In the genomic region with DNA sequence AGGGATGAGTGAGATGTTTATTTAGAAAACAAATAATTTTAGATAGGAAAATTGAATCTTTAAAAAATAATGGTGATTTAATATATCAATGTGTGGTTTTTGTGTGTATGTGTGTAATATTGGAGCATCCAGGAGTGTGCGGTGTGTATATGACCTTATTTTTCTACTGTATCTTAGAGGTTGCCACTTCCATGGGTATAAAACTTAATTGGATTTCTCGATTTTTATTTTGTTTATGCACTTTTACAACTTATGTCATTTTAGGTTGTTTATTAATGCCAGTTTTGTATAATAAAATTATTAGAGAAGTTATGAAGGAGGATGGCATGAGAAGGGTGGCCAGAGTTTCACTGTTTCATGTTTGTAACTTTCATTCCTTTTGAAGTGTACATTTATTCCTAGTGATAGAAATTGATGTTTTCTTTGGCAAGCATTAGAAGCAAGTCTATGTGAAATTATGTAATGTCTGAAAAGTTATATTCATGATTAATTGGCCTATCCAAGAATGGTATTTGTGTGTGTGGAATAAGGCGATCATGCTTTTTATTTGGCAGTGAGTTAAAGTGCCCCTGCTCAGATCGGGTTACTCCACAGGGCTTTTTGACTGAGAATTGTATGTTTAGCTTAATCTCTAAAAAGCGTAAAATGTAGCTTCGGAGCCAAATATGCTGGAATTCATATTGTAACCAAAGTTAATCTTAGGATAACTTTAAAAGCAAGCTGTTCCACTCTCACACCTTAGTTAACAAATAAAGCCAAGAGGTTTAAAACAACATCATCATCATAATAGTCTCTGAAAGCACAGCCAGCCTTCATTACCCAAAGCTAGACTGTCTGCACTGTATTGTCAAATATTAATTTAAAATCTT, we compare ENCODE assay signal across 16 cellular contexts.
A peak's percentile ranks its signal among the peaks of the same experiment; 100 is the strongest.
DNase-seq lines count a peak whose midpoint lies in the region; ATAC-seq, FAIRE-seq and TF ChIP-seq lines count a peak whose summit lies in the region.
"Had no signal": no experiment of that assay in that cellular context is flagged by ENCODE, and none has a peak within 500 bp of the region (broad histone marks: within the 10 kb centered on the region; RNA-seq: fewer than 3 reads in every experiment).

No MANE protein-coding gene starts in this region.

- no peak for TF ChIP-seq RAD21 in SK-N-SH (IDR thresholded peaks at IDR 0.05; ENCODE audit: low read length)

- H3K9ac ChIP-seq in SK-N-SH, result no peak overlapping the region; the same call in 1 of the 2 replicates

- H3K79me2 ChIP-seq in SK-N-SH (ENCODE audit: insufficient read depth), result peaks cover 71% of the 10 kb centered on the region

- H3K4me3 ChIP-seq in SK-N-SH (ENCODE audit: low read depth in 2 of 2, low read length in 1 of 2), result no peak overlapping the region
- H3K4me3 ChIP-seq in fibroblast of mammary gland (ENCODE audit: control insufficient read depth, low read depth, low read length), result no peak overlapping the region
- H3K4me3 ChIP-seq in pancreas, result peak overlapping the region in 1 of 4 donors; percentile 5
- H3K4me3 ChIP-seq: lower lobe of right lung, ovary had no signal

- intact Hi-C loops in pancreas (cut with DNase I), result no loop called here

- CTCF ChIA-PET in SK-N-SH (lab: Yijun Ruan, JAX), result no interaction called here

- peak; percentile 59 for FAIRE-seq in pancreas (lab: Jason Lieb, UNC)

- H3K27ac ChIP-seq in SK-N-SH (ENCODE audit: low read depth in 2 of 2, low read length in 1 of 2) (peak overlapping the region in 1 of 2 experiments; percentile 77; a peak in 2 of 4 replicates), pancreas (peak overlapping the region in 3 of 4 donors; percentile 2 to 82 (median 77))
- H3K27ac ChIP-seq: lower lobe of right lung, ovary had no signal

- no peaks in the 10 kb centered on the region for H3K9me2 ChIP-seq in SK-N-SH

- H3K36me3 ChIP-seq in SK-N-SH (replicated peaks in 1 of 2; ENCODE audit: control insufficient read depth in 1 of 2, insufficient read depth in 2 of 2, low read length in 1 of 2), result no peaks in the 10 kb centered on the region
- H3K36me3 ChIP-seq in pancreas, result no peaks in the 10 kb centered on the region
- H3K36me3 ChIP-seq: lower lobe of right lung, ovary had no signal

- H3K9me3 ChIP-seq in SK-N-SH (no peaks in the 10 kb centered on the region), pancreas (no peaks in the 10 kb centered on the region)
- H3K9me3 ChIP-seq: lower lobe of right lung, ovary had no signal

- TF ChIP-seq EP300 in SK-N-SH (IDR thresholded peaks at IDR 0.05; ENCODE audit: borderline replicate concordance in 1 of 2, low read depth in 1 of 2, low read length in 1 of 2), result peak in 1 of 2 experiments; percentile 42; a peak in 1 of 4 replicates

- POLR2A ChIA-PET in SK-N-SH (lab: Yijun Ruan, JAX), result no interaction called here

- H2AFZ ChIP-seq in SK-N-SH (ENCODE audit: low read depth), result no peak overlapping the region

- no peak for TF ChIP-seq CTCF in SK-N-SH (IDR thresholded peaks at IDR 0.05)
- TF ChIP-seq CTCF in fibroblast of mammary gland (conservative IDR thresholded peaks at IDR 0.05; ENCODE audit: control insufficient read depth, insufficient read depth, low read depth, low read length), result no peak
- TF ChIP-seq CTCF in pancreas (IDR thresholded peaks at IDR 0.05), result no peak

- WGBS in SK-N-SH (ENCODE audit: low lambda C conversion rate), result 57% methylated on average over 6 of the region's 6 CpGs
- 10 to 14% methylated on average over 6 of the region's 6 CpGs for WGBS in pancreas, 2 donors

- peak overlapping the region; percentile 53 for H3K4me2 ChIP-seq in SK-N-SH

- DNase-seq in G401 (ENCODE audit: low spot score) (peak; percentile 40), SK-N-SH (no peak), fibroblast of mammary gland (ENCODE audit: low read depth) (peak; percentile 37), pancreas (peak in 1 of 6 donors; percentile 39), SHP77 treated with DMSO at 0.1 percent for 48 hours (lab: John Stamatoyannopoulos, UW) (no peak), dermis blood vessel endothelial cell (no peak)
- no peak for DNase-seq in stimulated activated CD8-positive, alpha-beta memory T cell treated with anti-CD3 and anti-CD28 coated beads, Interleukin-4, amount 100 ng/mL, for 48 hours
- DNase-seq in activated naive CD4-positive, alpha-beta T cell treated with Interleukin-2 at 50 U/mL for 16 hours, result no peak
- DNase-seq: activated CD4-positive, alpha-beta T cell treated with anti-CD3 and anti-CD28 coated beads, Interleukin-2, amount 10 ng/mL, durations not matched to agents 7 days and 5 days; activated effector memory CD4-positive, alpha-beta T cell treated with Interleukin-2 at 50 U/mL for 16 hours; glutamatergic neuron; KG1; lower lobe of right lung; NCI-H187 treated with DMSO at 0.1 percent for 48 hours; ovary; stimulated activated CD4-positive, alpha-beta T cell treated with anti-CD3 and anti-CD28 coated beads, Interleukin-2, amount 100 ng/mL, for 48 hours had no signal

- H3K4me1 ChIP-seq in SK-N-SH (ENCODE audit: control insufficient read depth in 1 of 2, insufficient read depth in 2 of 2, low read depth in 1 of 2, low read length in 1 of 2) (peaks cover 6 to 13% of the 10 kb centered on the region in 2 experiments; a peak in 3 of 4 replicates), pancreas (peaks cover 19 to 50% (median 31%) of the 10 kb centered on the region in 3 donors)

- no peaks in the 10 kb centered on the region for H3K27me3 ChIP-seq in SK-N-SH (ENCODE audit: insufficient read depth)
- H3K27me3 ChIP-seq in pancreas, result no peaks in the 10 kb centered on the region
- H3K27me3 ChIP-seq: ovary had no signal

- in situ Hi-C loops in G401 (cut with HindIII; ENCODE audit: low sequenced_read_pairs), result no loop called here

- peak; percentile 71 to 84 (median 78) for ATAC-seq in pancreas

- H4K20me1 ChIP-seq in SK-N-SH (ENCODE audit: insufficient read depth), result peaks cover 28% of the 10 kb centered on the region

- H3F3A ChIP-seq in SK-N-SH (replicated peaks; ENCODE audit: insufficient read depth), result peaks cover 11% of the 10 kb centered on the region

TF ChIP-seq in SK-N-SH, 30 proteins besides CTCF, POLR2A, EP300 and RAD21:
- peak; percentile 33; the same call in 1 of the 2 replicates for TF ChIP-seq TEAD4 (IDR thresholded peaks at IDR 0.05; ENCODE audit: borderline replicate concordance, insufficient read depth)
- peak; percentile 40; the same call in 1 of the 2 replicates for TF ChIP-seq FOXM1 (IDR thresholded peaks at IDR 0.05; ENCODE audit: low read depth)
- peak; percentile 32; the same call in 1 of the 2 replicates for TF ChIP-seq JUND (IDR thresholded peaks at IDR 0.05)
- TF ChIP-seq RXRA (IDR thresholded peaks at IDR 0.05; ENCODE audit: borderline replicate concordance, low read depth), result peak; percentile 15; the same call in 1 of the 2 replicates
- no peak for TF ChIP-seq GATA2 (CRISPR knock-in tag; IDR thresholded peaks at IDR 0.05)
- TF ChIP-seq USF2 (IDR thresholded peaks at IDR 0.05; ENCODE audit: borderline replicate concordance, low read depth, low read length), result no peak
- TF ChIP-seq NFIC (IDR thresholded peaks at IDR 0.05; ENCODE audit: borderline replicate concordance), result peak; percentile 87
- TF ChIP-seq TCF12 (IDR thresholded peaks at IDR 0.05), result peak; percentile 52; the same call in 1 of the 2 replicates
- no peak for TF ChIP-seq MXI1 (IDR thresholded peaks at IDR 0.05; ENCODE audit: low read depth, low read length)
- TF ChIP-seq, protein P1, sequence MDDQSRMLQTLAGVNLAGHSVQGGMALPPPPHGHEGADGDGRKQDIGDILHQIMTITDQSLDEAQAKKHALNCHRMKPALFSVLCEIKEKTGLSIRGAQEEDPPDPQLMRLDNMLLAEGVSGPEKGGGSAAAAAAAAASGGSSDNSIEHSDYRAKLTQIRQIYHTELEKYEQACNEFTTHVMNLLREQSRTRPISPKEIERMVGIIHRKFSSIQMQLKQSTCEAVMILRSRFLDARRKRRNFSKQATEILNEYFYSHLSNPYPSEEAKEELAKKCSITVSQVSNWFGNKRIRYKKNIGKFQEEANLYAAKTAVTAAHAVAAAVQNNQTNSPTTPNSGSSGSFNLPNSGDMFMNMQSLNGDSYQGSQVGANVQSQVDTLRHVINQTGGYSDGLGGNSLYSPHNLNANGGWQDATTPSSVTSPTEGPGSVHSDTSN (IDR thresholded peaks at IDR 0.05), result peak; percentile 79
- no peak for TF ChIP-seq FOXJ3 (CRISPR knock-in tag; IDR thresholded peaks at IDR 0.05)

Comparison
In these comparisons a context has a peak if more than half of its experiments do, and no peak if none do; other contexts are left out.
1. DNase-seq: peak in G401 (single experiment) and fibroblast of mammary gland (single experiment); none in SK-N-SH (single experiment), SHP77 treated with DMSO at 0.1 percent for 48 hours (single experiment), stimulated activated CD8-positive, alpha-beta memory T cell treated with anti-CD3 and anti-CD28 coated beads, Interleukin-4, amount 100 ng/mL, for 48 hours (single experiment), dermis blood vessel endothelial cell (single experiment) and activated naive CD4-positive, alpha-beta T cell treated with Interleukin-2 at 50 U/mL for 16 hours (single experiment).